In genomic region chr6:30508890-30509736, GRCh38 we compare ENCODE assay signal across 1 cellular context.
TF ChIP-seq lines count a peak whose summit lies in the region.

No MANE protein-coding gene starts in this region.

TF ChIP-seq in K562, 482 proteins besides CTCF, POLR2A, EP300 and RAD21 (continued from another document):
- TF ChIP-seq MLLT1 (IDR thresholded peaks at IDR 0.05), result peak in 1 of 2 experiments; percentile 82; a peak in 1 of 4 replicates
- TF ChIP-seq MTF1 (CRISPR knock-in tag; IDR thresholded peaks at IDR 0.05; ENCODE audit: borderline replicate concordance), result no peak
- no peak for TF ChIP-seq GABPB2 (CRISPR knock-in tag; conservative IDR thresholded peaks at IDR 0.05)
- TF ChIP-seq, protein P1, sequence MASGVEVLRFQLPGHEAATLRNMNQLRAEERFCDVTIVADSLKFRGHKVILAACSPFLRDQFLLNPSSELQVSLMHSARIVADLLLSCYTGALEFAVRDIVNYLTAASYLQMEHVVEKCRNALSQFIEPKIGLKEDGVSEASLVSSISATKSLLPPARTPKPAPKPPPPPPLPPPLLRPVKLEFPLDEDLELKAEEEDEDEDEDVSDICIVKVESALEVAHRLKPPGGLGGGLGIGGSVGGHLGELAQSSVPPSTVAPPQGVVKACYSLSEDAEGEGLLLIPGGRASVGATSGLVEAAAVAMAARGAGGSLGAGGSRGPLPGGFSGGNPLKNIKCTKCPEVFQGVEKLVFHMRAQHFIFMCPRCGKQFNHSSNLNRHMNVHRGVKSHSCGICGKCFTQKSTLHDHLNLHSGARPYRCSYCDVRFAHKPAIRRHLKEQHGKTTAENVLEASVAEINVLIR (CRISPR knock-in tag; IDR thresholded peaks at IDR 0.05), result peak; percentile 40; the same call in 1 of the 2 replicates
- TF ChIP-seq, protein P2, sequence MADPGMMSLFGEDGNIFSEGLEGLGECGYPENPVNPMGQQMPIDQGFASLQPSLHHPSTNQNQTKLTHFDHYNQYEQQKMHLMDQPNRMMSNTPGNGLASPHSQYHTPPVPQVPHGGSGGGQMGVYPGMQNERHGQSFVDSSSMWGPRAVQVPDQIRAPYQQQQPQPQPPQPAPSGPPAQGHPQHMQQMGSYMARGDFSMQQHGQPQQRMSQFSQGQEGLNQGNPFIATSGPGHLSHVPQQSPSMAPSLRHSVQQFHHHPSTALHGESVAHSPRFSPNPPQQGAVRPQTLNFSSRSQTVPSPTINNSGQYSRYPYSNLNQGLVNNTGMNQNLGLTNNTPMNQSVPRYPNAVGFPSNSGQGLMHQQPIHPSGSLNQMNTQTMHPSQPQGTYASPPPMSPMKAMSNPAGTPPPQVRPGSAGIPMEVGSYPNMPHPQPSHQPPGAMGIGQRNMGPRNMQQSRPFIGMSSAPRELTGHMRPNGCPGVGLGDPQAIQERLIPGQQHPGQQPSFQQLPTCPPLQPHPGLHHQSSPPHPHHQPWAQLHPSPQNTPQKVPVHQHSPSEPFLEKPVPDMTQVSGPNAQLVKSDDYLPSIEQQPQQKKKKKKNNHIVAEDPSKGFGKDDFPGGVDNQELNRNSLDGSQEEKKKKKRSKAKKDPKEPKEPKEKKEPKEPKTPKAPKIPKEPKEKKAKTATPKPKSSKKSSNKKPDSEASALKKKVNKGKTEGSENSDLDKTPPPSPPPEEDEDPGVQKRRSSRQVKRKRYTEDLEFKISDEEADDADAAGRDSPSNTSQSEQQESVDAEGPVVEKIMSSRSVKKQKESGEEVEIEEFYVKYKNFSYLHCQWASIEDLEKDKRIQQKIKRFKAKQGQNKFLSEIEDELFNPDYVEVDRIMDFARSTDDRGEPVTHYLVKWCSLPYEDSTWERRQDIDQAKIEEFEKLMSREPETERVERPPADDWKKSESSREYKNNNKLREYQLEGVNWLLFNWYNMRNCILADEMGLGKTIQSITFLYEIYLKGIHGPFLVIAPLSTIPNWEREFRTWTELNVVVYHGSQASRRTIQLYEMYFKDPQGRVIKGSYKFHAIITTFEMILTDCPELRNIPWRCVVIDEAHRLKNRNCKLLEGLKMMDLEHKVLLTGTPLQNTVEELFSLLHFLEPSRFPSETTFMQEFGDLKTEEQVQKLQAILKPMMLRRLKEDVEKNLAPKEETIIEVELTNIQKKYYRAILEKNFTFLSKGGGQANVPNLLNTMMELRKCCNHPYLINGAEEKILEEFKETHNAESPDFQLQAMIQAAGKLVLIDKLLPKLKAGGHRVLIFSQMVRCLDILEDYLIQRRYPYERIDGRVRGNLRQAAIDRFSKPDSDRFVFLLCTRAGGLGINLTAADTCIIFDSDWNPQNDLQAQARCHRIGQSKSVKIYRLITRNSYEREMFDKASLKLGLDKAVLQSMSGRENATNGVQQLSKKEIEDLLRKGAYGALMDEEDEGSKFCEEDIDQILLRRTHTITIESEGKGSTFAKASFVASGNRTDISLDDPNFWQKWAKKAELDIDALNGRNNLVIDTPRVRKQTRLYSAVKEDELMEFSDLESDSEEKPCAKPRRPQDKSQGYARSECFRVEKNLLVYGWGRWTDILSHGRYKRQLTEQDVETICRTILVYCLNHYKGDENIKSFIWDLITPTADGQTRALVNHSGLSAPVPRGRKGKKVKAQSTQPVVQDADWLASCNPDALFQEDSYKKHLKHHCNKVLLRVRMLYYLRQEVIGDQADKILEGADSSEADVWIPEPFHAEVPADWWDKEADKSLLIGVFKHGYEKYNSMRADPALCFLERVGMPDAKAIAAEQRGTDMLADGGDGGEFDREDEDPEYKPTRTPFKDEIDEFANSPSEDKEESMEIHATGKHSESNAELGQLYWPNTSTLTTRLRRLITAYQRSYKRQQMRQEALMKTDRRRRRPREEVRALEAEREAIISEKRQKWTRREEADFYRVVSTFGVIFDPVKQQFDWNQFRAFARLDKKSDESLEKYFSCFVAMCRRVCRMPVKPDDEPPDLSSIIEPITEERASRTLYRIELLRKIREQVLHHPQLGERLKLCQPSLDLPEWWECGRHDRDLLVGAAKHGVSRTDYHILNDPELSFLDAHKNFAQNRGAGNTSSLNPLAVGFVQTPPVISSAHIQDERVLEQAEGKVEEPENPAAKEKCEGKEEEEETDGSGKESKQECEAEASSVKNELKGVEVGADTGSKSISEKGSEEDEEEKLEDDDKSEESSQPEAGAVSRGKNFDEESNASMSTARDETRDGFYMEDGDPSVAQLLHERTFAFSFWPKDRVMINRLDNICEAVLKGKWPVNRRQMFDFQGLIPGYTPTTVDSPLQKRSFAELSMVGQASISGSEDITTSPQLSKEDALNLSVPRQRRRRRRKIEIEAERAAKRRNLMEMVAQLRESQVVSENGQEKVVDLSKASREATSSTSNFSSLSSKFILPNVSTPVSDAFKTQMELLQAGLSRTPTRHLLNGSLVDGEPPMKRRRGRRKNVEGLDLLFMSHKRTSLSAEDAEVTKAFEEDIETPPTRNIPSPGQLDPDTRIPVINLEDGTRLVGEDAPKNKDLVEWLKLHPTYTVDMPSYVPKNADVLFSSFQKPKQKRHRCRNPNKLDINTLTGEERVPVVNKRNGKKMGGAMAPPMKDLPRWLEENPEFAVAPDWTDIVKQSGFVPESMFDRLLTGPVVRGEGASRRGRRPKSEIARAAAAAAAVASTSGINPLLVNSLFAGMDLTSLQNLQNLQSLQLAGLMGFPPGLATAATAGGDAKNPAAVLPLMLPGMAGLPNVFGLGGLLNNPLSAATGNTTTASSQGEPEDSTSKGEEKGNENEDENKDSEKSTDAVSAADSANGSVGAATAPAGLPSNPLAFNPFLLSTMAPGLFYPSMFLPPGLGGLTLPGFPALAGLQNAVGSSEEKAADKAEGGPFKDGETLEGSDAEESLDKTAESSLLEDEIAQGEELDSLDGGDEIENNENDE (IDR thresholded peaks at IDR 0.05; ENCODE audit: low read depth, low read length), result no peak
- no peak for TF ChIP-seq ZNF184 (CRISPR knock-in tag; IDR thresholded peaks at IDR 0.05)
- no peak for TF ChIP-seq FOXJ2 (tag; IDR thresholded peaks at IDR 0.05)
- no peak for TF ChIP-seq ZNF551 (CRISPR knock-in tag; IDR thresholded peaks at IDR 0.05)
- no peak for TF ChIP-seq YBX1 (IDR thresholded peaks at IDR 0.05)
